ENCODE assay signal across 8 cellular contexts in the genomic region with DNA sequence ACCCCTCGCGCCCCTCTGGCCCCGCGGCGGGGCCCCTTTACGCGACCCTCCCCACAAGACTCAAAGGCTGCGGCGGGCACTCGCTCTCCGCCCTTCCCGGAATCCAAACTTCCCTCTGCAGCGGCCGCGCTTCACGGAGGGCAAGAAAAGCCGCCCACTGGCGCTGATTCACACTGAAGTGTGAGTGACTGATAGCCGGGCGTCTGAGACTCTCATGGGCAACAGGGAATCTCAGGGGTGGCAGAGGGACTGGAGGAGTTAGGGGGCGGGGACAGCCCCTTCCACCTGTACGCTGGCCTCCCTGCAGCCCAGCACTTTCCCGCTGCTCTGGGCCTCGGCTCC. TPM values are rescaled to one million over a fixed set of nuclear protein-coding genes. Genes with fewer than 3 reads are reported as not detected.
DNase-seq lines count a peak whose midpoint lies in the region; ATAC-seq and TF ChIP-seq lines count a peak whose summit lies in the region.

No MANE protein-coding gene starts in this region.

- TF ChIP-seq CTCF in AG10803 (conservative IDR thresholded peaks at IDR 0.05; ENCODE audit: low read length) (no peak), glutamatergic neuron (IDR thresholded peaks at IDR 0.05; ENCODE audit: partially characterized antibody, unreplicated experiment) (no peak), progenitor cell of endocrine pancreas (IDR thresholded peaks at IDR 0.05; ENCODE audit: unreplicated experiment) (no peak)

- ATAC-seq in activated T-cell treated with anti-CD3 and anti-CD28 coated beads, Interleukin-2, amount 50 U/mL, for 4 hours: peak; percentile 57 to 63
- no peak for ATAC-seq in HG03025 (IDR thresholded peaks at IDR 0.05; ENCODE audit: low FRiP score, unreplicated experiment)
- ATAC-seq in HG03457 (IDR thresholded peaks at IDR 0.05; ENCODE audit: unreplicated experiment): no peak

- DNase-seq in AG10803 (ENCODE audit: low read depth) (peak; percentile 44), LHCN-M2 (ENCODE audit: low read depth) (peak; percentile 26), glutamatergic neuron (peak; percentile 15), progenitor cell of endocrine pancreas (ENCODE audit: low spot score, unreplicated experiment) (no peak), HEK293T (ENCODE audit: extremely low spot score) (no peak)
- DNase-seq in activated T-cell treated with anti-CD3 and anti-CD28 coated beads, Interleukin-2, amount 50 U/mL, for 4 hours: peak; percentile 54

- no peak overlapping the region for H3K27ac Mint-ChIP-seq in glutamatergic neuron (ENCODE audit: unreplicated experiment)
- H3K27ac Mint-ChIP-seq in progenitor cell of endocrine pancreas: no peak overlapping the region

- POLR2A ChIA-PET in HEK293T (lab: Yijun Ruan, JAX): no interaction called here

- H3K27me3 Mint-ChIP-seq in activated T-cell treated with anti-CD3 and anti-CD28 coated beads, Interleukin-2, amount 50 U/mL, for 4 hours (ENCODE audit: low read depth): no peaks in the 10 kb centered on the region
- H3K27me3 Mint-ChIP-seq in glutamatergic neuron (ENCODE audit: unreplicated experiment) (peaks cover 7% of the 10 kb centered on the region), progenitor cell of endocrine pancreas (peaks cover 42% of the 10 kb centered on the region)

- H3K9me3 Mint-ChIP-seq in activated T-cell treated with anti-CD3 and anti-CD28 coated beads, Interleukin-2, amount 50 U/mL, for 4 hours: no peaks in the 10 kb centered on the region
- H3K9me3 Mint-ChIP-seq in glutamatergic neuron (ENCODE audit: unreplicated experiment) (peaks cover 4% of the 10 kb centered on the region), progenitor cell of endocrine pancreas (ENCODE audit: low read depth) (no peaks in the 10 kb centered on the region)

- CTCF ChIA-PET in HEK293T (lab: Yijun Ruan, JAX): no interaction called here

- peak overlapping the region; percentile 86 for H3K4me3 Mint-ChIP-seq in activated T-cell treated with anti-CD3 and anti-CD28 coated beads, Interleukin-2, amount 50 U/mL, for 4 hours
- H3K4me3 Mint-ChIP-seq in glutamatergic neuron (ENCODE audit: unreplicated experiment) (peak overlapping the region; percentile 79), progenitor cell of endocrine pancreas (ENCODE audit: low read depth) (peak overlapping the region; percentile 58)

- H3K4me1 Mint-ChIP-seq in activated T-cell treated with anti-CD3 and anti-CD28 coated beads, Interleukin-2, amount 50 U/mL, for 4 hours (ENCODE audit: low read depth): peaks cover 50% of the 10 kb centered on the region
- H3K4me1 Mint-ChIP-seq in glutamatergic neuron (ENCODE audit: low read depth, unreplicated experiment) (peaks cover 2% of the 10 kb centered on the region), progenitor cell of endocrine pancreas (ENCODE audit: low read depth) (no peaks in the 10 kb centered on the region)

- H3K4me3 ChIP-seq in AG10803 (ENCODE audit: low read length): peak overlapping the region; percentile 72

- no peaks in the 10 kb centered on the region for H3K36me3 Mint-ChIP-seq in activated T-cell treated with anti-CD3 and anti-CD28 coated beads, Interleukin-2, amount 50 U/mL, for 4 hours (ENCODE audit: insufficient read depth)
- no peaks in the 10 kb centered on the region for H3K36me3 Mint-ChIP-seq in glutamatergic neuron (ENCODE audit: unreplicated experiment)
- H3K36me3 Mint-ChIP-seq in progenitor cell of endocrine pancreas (ENCODE audit: insufficient read depth): no peaks in the 10 kb centered on the region

TF ChIP-seq in HEK293T, 16 proteins besides CTCF, POLR2A, EP300 and RAD21:
- TF ChIP-seq FOXA1 (IDR thresholded peaks at IDR 0.05) (no peak), BHLHE40 (IDR thresholded peaks at IDR 0.05; ENCODE audit: borderline replicate concordance) (no peak), SP1 (IDR thresholded peaks at IDR 0.05) (no peak), ARNT (IDR thresholded peaks at IDR 0.05) (no peak)
TF ChIP-seq in HEK293T: peak in this region for 0.

RNA-seq across cellular contexts. Expression of a gene that starts 0.7 kb away (rescaled TPM):
- total RNA-seq in LHCN-M2 (2014; rRNA removed) (26.9 and 31.7 TPM in 2 replicates), glutamatergic neuron (ENCODE audit: unreplicated experiment) (85.3 TPM), progenitor cell of endocrine pancreas (67.7 and 70.8 TPM in 2 replicates)
- 11.4 TPM for polyA plus RNA-seq in LHCN-M2 (2012)
- 10 to 100 TPM; 72.2 to 77.9 (median 76.7) TPM for total RNA-seq in activated T-cell treated with anti-CD3 and anti-CD28 coated beads, Interleukin-2, amount 50 U/mL, for 4 hours

RNA-seq across cellular contexts. Expression of a gene that starts 37.4 kb away (rescaled TPM):
- total RNA-seq in LHCN-M2 (2014; rRNA removed) (52.5 and 52.9 TPM in 2 replicates), glutamatergic neuron (ENCODE audit: unreplicated experiment) (25.4 TPM), progenitor cell of endocrine pancreas (21.2 and 26.3 TPM in 2 replicates)
- polyA plus RNA-seq in LHCN-M2 (2012): 27.9 TPM
- total RNA-seq in activated T-cell treated with anti-CD3 and anti-CD28 coated beads, Interleukin-2, amount 50 U/mL, for 4 hours: 100 to 1,000 TPM in 2 of 3 donors, 10 to 100 TPM in 1; 95.4 to 116 (median 101) TPM

RNA-seq across cellular contexts. Expression of a gene that starts 50.1 kb away (rescaled TPM):
- total RNA-seq in LHCN-M2 (2014; rRNA removed) (142 and 149 TPM in 2 replicates), glutamatergic neuron (ENCODE audit: unreplicated experiment) (276 TPM), progenitor cell of endocrine pancreas (249 and 271 TPM in 2 replicates)
- polyA plus RNA-seq in LHCN-M2 (2012): 216 TPM
- total RNA-seq in activated T-cell treated with anti-CD3 and anti-CD28 coated beads, Interleukin-2, amount 50 U/mL, for 4 hours: 100 to 1,000 TPM; 147 to 175 (median 153) TPM

Comparison
In these comparisons a context has a peak if more than half of its experiments do, and no peak if none do; other contexts are left out.
1. DNase-seq: peak in AG10803 (single experiment), LHCN-M2 (single experiment), activated T-cell treated with anti-CD3 and anti-CD28 coated beads, Interleukin-2, amount 50 U/mL, for 4 hours (single experiment) and glutamatergic neuron (single experiment); none in progenitor cell of endocrine pancreas (single experiment) and HEK293T (single experiment).
2. ATAC-seq: peak in activated T-cell treated with anti-CD3 and anti-CD28 coated beads, Interleukin-2, amount 50 U/mL, for 4 hours (2 of 2); none in HG03025 (single experiment) and HG03457 (single experiment).
3. Peak in every context shown above with its lines, with median percentiles within 50 percentile points of each other: H3K4me3 Mint-ChIP-seq.